8 cellular contexts compared by ENCODE assay signal in the genomic region with DNA sequence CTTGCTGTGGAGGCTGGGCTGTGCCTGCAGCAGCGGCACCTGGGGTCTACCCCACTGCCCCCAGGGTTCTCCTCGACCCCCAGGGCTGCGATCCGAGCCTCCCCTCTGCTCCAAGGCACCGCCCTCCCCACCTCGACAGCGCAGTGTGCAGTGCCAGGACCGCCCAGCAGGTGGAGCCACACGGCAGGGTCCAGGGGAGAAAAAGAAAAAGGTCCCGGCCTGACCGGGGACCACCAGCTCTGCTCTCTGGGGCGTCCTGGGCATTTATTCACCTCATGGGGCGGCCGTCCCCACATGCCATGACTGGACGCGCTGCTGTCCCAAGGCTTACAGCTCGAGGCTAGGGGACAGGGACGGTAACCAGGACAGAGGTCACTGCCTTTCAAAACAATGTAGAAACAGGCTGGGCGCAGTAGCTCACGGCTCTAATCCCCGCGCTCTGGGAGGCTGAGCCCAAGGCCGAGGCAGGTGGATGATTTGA. TPM values are rescaled to one million over a fixed set of nuclear protein-coding genes. Genes with fewer than 3 reads are reported as not detected.
A peak's percentile ranks its signal among the peaks of the same experiment; 100 is the strongest.
DNase-seq lines count a peak whose midpoint lies in the region; ATAC-seq and TF ChIP-seq lines count a peak whose summit lies in the region.

No MANE protein-coding gene starts in this region.

- H3K4me3 Mint-ChIP-seq in CD8-positive, alpha-beta memory T cell = peak overlapping the region in 1 of 7 donors; percentile 68

- H3K9ac ChIP-seq in parathyroid adenoma = no peak overlapping the region

- H3K36me3 ChIP-seq in CD8-positive, alpha-beta memory T cell (ENCODE audit: insufficient read depth, low read length) = no peaks in the 10 kb centered on the region
- H3K36me3 ChIP-seq in esophagus muscularis mucosa = peaks cover 0 to 17% (median 3%) of the 10 kb centered on the region in 4 donors
- no peaks in the 10 kb centered on the region for H3K36me3 ChIP-seq in parathyroid adenoma (ENCODE audit: control insufficient read depth, insufficient read depth, low read length)

- no peaks in the 10 kb centered on the region for H3K27me3 ChIP-seq in CD8-positive, alpha-beta memory T cell (ENCODE audit: insufficient read depth, low read length, poor library complexity, severe bottlenecking)
- H3K27me3 ChIP-seq in esophagus muscularis mucosa = no peaks in the 10 kb centered on the region
- H3K27me3 ChIP-seq in parathyroid adenoma (ENCODE audit: control insufficient read depth, insufficient read depth, low read length) = no peaks in the 10 kb centered on the region

- intact Hi-C loops in esophagus muscularis mucosa (cut with DNase I) = no loop called here

- POLR2A ChIA-PET in CD8-positive, alpha-beta memory T cell (lab: Charles Lee) = no interaction called here

- CTCF ChIA-PET in CD8-positive, alpha-beta memory T cell (lab: Charles Lee) = interaction anchor here (1.0 to 4.9 kb wide), 11 partner anchors 8 to 232 kb away, joined by 3 to 36 read pairs (median 6); partner anchors contain the start of genes REXO1 and UQCR11

- no peak overlapping the region for H2AFZ ChIP-seq in parathyroid adenoma

- H3K27ac ChIP-seq in CD8-positive, alpha-beta memory T cell (ENCODE audit: low read depth, low read length) = peak overlapping the region; percentile 70
- H3K27ac ChIP-seq in esophagus muscularis mucosa (replicated peaks in 1 of 4) (no peak overlapping the region), parathyroid adenoma (no peak overlapping the region)

- ATAC-seq in HG03571 (IDR thresholded peaks at IDR 0.05; ENCODE audit: unreplicated experiment) = no peak
- no peak for ATAC-seq in HG03442 (IDR thresholded peaks at IDR 0.05; ENCODE audit: unreplicated experiment)

- H3K9me3 ChIP-seq in CD8-positive, alpha-beta memory T cell (ENCODE audit: low read length) = no peaks in the 10 kb centered on the region
- no peaks in the 10 kb centered on the region for H3K9me3 ChIP-seq in esophagus muscularis mucosa
- no peaks in the 10 kb centered on the region for H3K9me3 ChIP-seq in parathyroid adenoma (ENCODE audit: control insufficient read depth, low read length)

- peak in 4 of 5 donors; percentile 46 to 66 (median 52) for DNase-seq in CD8-positive, alpha-beta memory T cell
- DNase-seq in KBM-7 (peak; percentile 72), esophagus muscularis mucosa (ENCODE audit: extremely low spot score) (no peak), mucosa of gallbladder (ENCODE audit: low spot score) (no peak)
- peak; percentile 63 for DNase-seq in activated CD8-positive, alpha-beta memory T cell treated with anti-CD3 and anti-CD28 coated beads, Interleukin-2, amount 50 U/mL, for 4 hours

- peak overlapping the region in 1 of 8 donors; percentile 14 for H3K27ac Mint-ChIP-seq in CD8-positive, alpha-beta memory T cell

- TF ChIP-seq CTCF in esophagus muscularis mucosa (IDR thresholded peaks at IDR 0.05) (peak; percentile 65 to 94 (median 70)), parathyroid adenoma (IDR thresholded peaks at IDR 0.05) (peak; percentile 86)

- H3K27me3 Mint-ChIP-seq in CD8-positive, alpha-beta memory T cell = no peaks in the 10 kb centered on the region

- WGBS in esophagus muscularis mucosa = 43% methylated on average over 16 of the region's 23 CpGs

- peaks cover 24 to 60% (median 27%) of the 10 kb centered on the region in 3 donors for H3K4me1 Mint-ChIP-seq in CD8-positive, alpha-beta memory T cell

- H3K4me1 ChIP-seq in CD8-positive, alpha-beta memory T cell (ENCODE audit: insufficient read depth, low read length) = peaks cover 7% of the 10 kb centered on the region
- H3K4me1 ChIP-seq in esophagus muscularis mucosa = peaks cover 53 to 89% (median 70%) of the 10 kb centered on the region in 4 donors
- H3K4me1 ChIP-seq in parathyroid adenoma = no peaks in the 10 kb centered on the region

- peaks cover 69% of the 10 kb centered on the region for H3K79me2 ChIP-seq in parathyroid adenoma

- no peaks in the 10 kb centered on the region for H3K9me3 Mint-ChIP-seq in CD8-positive, alpha-beta memory T cell

- TF ChIP-seq POLR2A in esophagus muscularis mucosa (IDR thresholded peaks at IDR 0.05; ENCODE audit: low read depth) = no peak

- H3K4me2 ChIP-seq in parathyroid adenoma (ENCODE audit: low read length) = peak overlapping the region; percentile 38

- H3K36me3 Mint-ChIP-seq in CD8-positive, alpha-beta memory T cell = peaks cover 0 to 23% (median 0%) of the 10 kb centered on the region in 3 donors

- no peak overlapping the region for H3K4me3 ChIP-seq in CD8-positive, alpha-beta memory T cell (ENCODE audit: low read length)
- H3K4me3 ChIP-seq in esophagus muscularis mucosa (no peak overlapping the region), parathyroid adenoma (ENCODE audit: low read depth, low read length) (no peak overlapping the region)

- no peak for TF ChIP-seq EP300 in esophagus muscularis mucosa (IDR thresholded peaks at IDR 0.05)

- in situ Hi-C loops in KBM-7 (cut with MboI; ENCODE audit: low pct_unique_long_range_greater_than_20kb, low sequenced_read_pairs) = no loop called here

RNA-seq across cellular contexts. Expression of gene REXO1, which starts 10.6 kb away (rescaled TPM):
- total RNA-seq in CD8-positive, alpha-beta memory T cell = 10 to 100 TPM; 61.0 to 63.7 TPM
- 8.7 TPM for polyA plus RNA-seq in CD8-positive, alpha-beta memory T cell
- total RNA-seq in esophagus muscularis mucosa (10 to 100 TPM; 16.2 to 36.0 (median 26.1) TPM), mucosa of gallbladder (39.2 TPM)

RNA-seq across cellular contexts. Expression of gene ATP8B3, which starts 25.6 kb away (rescaled TPM):
- total RNA-seq in CD8-positive, alpha-beta memory T cell = 1 to 10 TPM in 1 of 2 experiments, under 1 TPM in 1; 0.97 to 1.6 TPM
- polyA plus RNA-seq in CD8-positive, alpha-beta memory T cell = 2.4 TPM
- total RNA-seq in esophagus muscularis mucosa (under 1 TPM; 0.19 to 0.92 (median 0.66) TPM), mucosa of gallbladder (2.9 TPM)

RNA-seq across cellular contexts. Expression of gene KLF16, which starts 25.7 kb away (rescaled TPM):
- 10 to 100 TPM; 42.8 to 43.1 TPM for total RNA-seq in CD8-positive, alpha-beta memory T cell
- polyA plus RNA-seq in CD8-positive, alpha-beta memory T cell = 0.92 TPM
- 10 to 100 TPM in 1 of 4 donors, 1 to 10 TPM in 3; 2.5 to 10.8 (median 8.5) TPM for total RNA-seq in esophagus muscularis mucosa
- 23.2 TPM for total RNA-seq in mucosa of gallbladder

RNA-seq across cellular contexts. Expression of gene ABHD17A, which starts 47.6 kb away (rescaled TPM):
- total RNA-seq in CD8-positive, alpha-beta memory T cell = 100 to 1,000 TPM; 105 to 114 TPM
- 252 TPM for polyA plus RNA-seq in CD8-positive, alpha-beta memory T cell
- total RNA-seq in esophagus muscularis mucosa (100 to 1,000 TPM in 2 of 4 donors, 10 to 100 TPM in 2; 89.7 to 125 (median 102) TPM), mucosa of gallbladder (85.2 TPM)

Comparison
In these comparisons a context has a peak if more than half of its experiments do, and no peak if none do; other contexts are left out.
1. DNase-seq: peak in CD8-positive, alpha-beta memory T cell (4 of 5), KBM-7 (single experiment) and activated CD8-positive, alpha-beta memory T cell treated with anti-CD3 and anti-CD28 coated beads, Interleukin-2, amount 50 U/mL, for 4 hours (single experiment); none in esophagus muscularis mucosa (single experiment) and mucosa of gallbladder (single experiment).